Comparison of ENCODE assay signal across 9 cellular contexts in the genomic region with DNA sequence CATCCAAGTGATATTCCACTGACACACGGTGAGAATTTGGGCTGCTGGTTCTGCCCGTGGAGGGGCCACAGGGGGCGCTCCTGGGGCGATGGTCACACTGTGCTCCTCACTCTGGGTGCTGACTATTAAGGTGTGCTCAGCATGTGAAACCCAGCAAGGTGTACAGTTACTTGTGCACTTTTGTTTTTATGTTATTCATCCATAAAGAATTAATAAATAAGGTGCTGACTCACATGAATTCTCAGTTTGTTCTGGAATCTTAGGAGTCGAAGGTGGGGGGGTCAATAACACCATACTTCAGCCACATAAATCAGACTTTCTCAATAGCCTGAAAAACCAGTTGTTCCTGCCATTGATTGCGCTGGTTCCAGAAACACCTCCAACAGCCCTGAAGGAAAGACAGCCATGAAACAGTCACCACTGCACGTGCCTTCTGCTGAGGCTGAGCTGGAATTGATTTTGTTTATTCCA. TPM values are rescaled to one million over a fixed set of nuclear protein-coding genes. Genes with fewer than 3 reads are reported as not detected.
A peak's percentile ranks its signal among the peaks of the same experiment; 100 is the strongest.
DNase-seq lines count a peak whose midpoint lies in the region; ATAC-seq, FAIRE-seq and TF ChIP-seq lines count a peak whose summit lies in the region.
"Had no signal": no experiment of that assay in that cellular context is flagged by ENCODE, and none has a peak within 500 bp of the region (broad histone marks: within the 10 kb centered on the region; RNA-seq: fewer than 3 reads in every experiment).

No MANE protein-coding gene starts in this region.

- no peak for ATAC-seq in T-helper 17 cell
- ATAC-seq in right cardiac atrium: peak in 1 of 2 donors; percentile 3
- peak; percentile 12 for ATAC-seq in stimulated activated naive CD8-positive, alpha-beta T cell treated with anti-CD3 and anti-CD28 coated beads, Interleukin-15, amount 100 ng/mL, for 72 hours
- no peak for ATAC-seq in GM19328 (IDR thresholded peaks at IDR 0.05; ENCODE audit: unreplicated experiment)
- ATAC-seq in GM21515 (IDR thresholded peaks at IDR 0.05; ENCODE audit: unreplicated experiment): no peak
- no peak for ATAC-seq in natural killer cell

- H3K4me1 Mint-ChIP-seq in T-helper 17 cell (peaks cover 4% of the 10 kb centered on the region), natural killer cell (peaks cover 5% of the 10 kb centered on the region in 2 donors)
- H3K4me1 Mint-ChIP-seq in stimulated activated naive CD8-positive, alpha-beta T cell treated with anti-CD3 and anti-CD28 coated beads, Interleukin-15, amount 100 ng/mL, for 72 hours: peaks cover 11% of the 10 kb centered on the region

- H3K9me3 Mint-ChIP-seq in stimulated activated naive CD8-positive, alpha-beta T cell treated with anti-CD3 and anti-CD28 coated beads, Interleukin-15, amount 100 ng/mL, for 72 hours: no peaks in the 10 kb centered on the region
- no peaks in the 10 kb centered on the region for H3K9me3 Mint-ChIP-seq in natural killer cell

- no peak overlapping the region for H3K4me3 Mint-ChIP-seq in T-helper 17 cell
- no peak overlapping the region for H3K4me3 Mint-ChIP-seq in stimulated activated naive CD8-positive, alpha-beta T cell treated with anti-CD3 and anti-CD28 coated beads, Interleukin-15, amount 100 ng/mL, for 72 hours
- H3K4me3 Mint-ChIP-seq in natural killer cell: no peak overlapping the region

- H3K4me3 ChIP-seq in GM12875 (ENCODE audit: low read depth, low read length) (no peak overlapping the region), right cardiac atrium (ENCODE audit: low read length) (no peak overlapping the region)

- FAIRE-seq in GM12892 (lab: Jason Lieb, UNC): no peak

- H3K27ac ChIP-seq in right cardiac atrium (ENCODE audit: low read length): peak overlapping the region; percentile 31

- no peaks in the 10 kb centered on the region for H3K9me3 ChIP-seq in T-helper 17 cell (ENCODE audit: control insufficient read depth, low read length, poor library complexity, severe bottlenecking)
- H3K9me3 ChIP-seq in right cardiac atrium (ENCODE audit: control insufficient read depth, low read length): no peaks in the 10 kb centered on the region

- TF ChIP-seq POLR2A in GM12892 (IDR thresholded peaks at IDR 0.05; ENCODE audit: low read depth, low read length): no peak

- peak overlapping the region; percentile 49 for H3K27ac Mint-ChIP-seq in T-helper 17 cell
- H3K27ac Mint-ChIP-seq in stimulated activated naive CD8-positive, alpha-beta T cell treated with anti-CD3 and anti-CD28 coated beads, Interleukin-15, amount 100 ng/mL, for 72 hours: peak overlapping the region in 1 of 2 donors; percentile 91
- no peak overlapping the region for H3K27ac Mint-ChIP-seq in natural killer cell

- no peaks in the 10 kb centered on the region for H3K27me3 ChIP-seq in right cardiac atrium (ENCODE audit: control insufficient read depth, insufficient read depth)

- WGBS in right cardiac atrium: 51% methylated on average over 7 of the region's 7 CpGs

- TF ChIP-seq CTCF in GM12875 (IDR thresholded peaks at IDR 0.05; ENCODE audit: borderline replicate concordance, insufficient read depth, low read depth, low read length) (peak; percentile 46; the same call in 1 of the 2 replicates), natural killer cell (IDR thresholded peaks at IDR 0.05) (no peak)

- H3K36me3 Mint-ChIP-seq in T-helper 17 cell (ENCODE audit: low read depth) (peaks cover 2% of the 10 kb centered on the region), natural killer cell (no peaks in the 10 kb centered on the region)

- no peak for DNase-seq in T-helper 17 cell
- peak in 1 of 3 donors; percentile 45 for DNase-seq in right cardiac atrium
- no peak for DNase-seq in stimulated activated naive CD8-positive, alpha-beta T cell treated with anti-CD3 and anti-CD28 coated beads, Interleukin-15, amount 100 ng/mL, for 72 hours
- DNase-seq in natural killer cell: no peak
- no peak for DNase-seq in GM12892 (ENCODE audit: insufficient read length)
- DNase-seq: activated CD4-positive, CD25-positive, alpha-beta regulatory T cell treated with anti-CD3 and anti-CD28 coated beads, Interleukin-2, amount 50 U/mL, for 72 hours had no signal

- H3K27me3 Mint-ChIP-seq in T-helper 17 cell (peaks cover 35% of the 10 kb centered on the region), natural killer cell (ENCODE audit: low read depth in 2 of 2) (peaks cover 0 to 3% of the 10 kb centered on the region in 2 donors)
- peaks cover 12% of the 10 kb centered on the region for H3K27me3 Mint-ChIP-seq in stimulated activated naive CD8-positive, alpha-beta T cell treated with anti-CD3 and anti-CD28 coated beads, Interleukin-15, amount 100 ng/mL, for 72 hours

- intact Hi-C loops in right cardiac atrium (cut with DNase I): loop anchor here in 2 of 4 donors (5.0 kb wide), 2 partner anchors 60 to 70 kb away; no protein-coding TSS in a partner anchor
- intact Hi-C loops in natural killer cell (cut with micrococcal nuclease): no loop called here

- peaks cover 5% of the 10 kb centered on the region for H3K4me1 ChIP-seq in right cardiac atrium (ENCODE audit: control insufficient read depth, insufficient read depth, low read length)

RNA-seq across cellular contexts. Expression of a gene that starts 53.5 kb away (rescaled TPM):
- total RNA-seq in T-helper 17 cell (not detected), right cardiac atrium (not detected), natural killer cell (not detected)
- 0.02 TPM for polyA plus RNA-seq in right cardiac atrium
- not detected for polyA plus RNA-seq in GM12892 (2012; ENCODE audit: missing spikeins)
